ENCODE assay signal across 8 cellular contexts in genomic region chr5:147369742-147370374, GRCh38.
A peak's percentile ranks its signal among the peaks of the same experiment; 100 is the strongest.
DNase-seq lines count a peak whose midpoint lies in the region; ATAC-seq, FAIRE-seq and TF ChIP-seq lines count a peak whose summit lies in the region.

No MANE protein-coding gene starts in this region.

- ATAC-seq in SK-N-SH treated with all-trans-retinoic acid at 6 μM for 48 hours = peak; percentile 89
- ATAC-seq in HG03469 (IDR thresholded peaks at IDR 0.05; ENCODE audit: unreplicated experiment) = no peak

- intact Hi-C loops in ovary (cut with DNase I) = loop anchor here in 3 of 4 donors (5.0 to 10.0 kb wide), 2 partner anchors 135 to 143 kb away; partner anchors contain the start of gene STK32A (in 2 of the 3)

- H3K9ac ChIP-seq in keratinocyte (ENCODE audit: control insufficient read depth, extremely low read depth, insufficient read depth, low read length) = no peak overlapping the region

- H3K27me3 ChIP-seq in ACC112 (ENCODE audit: insufficient read depth, low read length) = no peaks in the 10 kb centered on the region
- H3K27me3 ChIP-seq in HL-60 (ENCODE audit: insufficient read depth, poor library complexity, severe bottlenecking) = no peaks in the 10 kb centered on the region
- no peaks in the 10 kb centered on the region for H3K27me3 ChIP-seq in keratinocyte (ENCODE audit: control insufficient read depth, extremely low read depth, insufficient read depth, low read length)
- no peaks in the 10 kb centered on the region for H3K27me3 ChIP-seq in ovary

- no peaks in the 10 kb centered on the region for H3K9me1 ChIP-seq in keratinocyte (ENCODE audit: control insufficient read depth, extremely low read depth, insufficient read depth, low read length)

- 0 out of 2 replicates have a peak overlapping the region, but pooled peaks have one; percentile 16 for H3K4me3 ChIP-seq in ACC112 (ENCODE audit: low read depth, low read length)
- no peak overlapping the region for H3K4me3 ChIP-seq in HL-60 (replicated peaks; ENCODE audit: insufficient read depth, low read length)
- no peak overlapping the region for H3K4me3 ChIP-seq in keratinocyte (ENCODE audit: control insufficient read depth in 2 of 3, extremely low read depth in 1 of 3, insufficient read depth in 2 of 3, low read depth in 1 of 3, low read length in 3 of 3)
- H3K4me3 ChIP-seq in ovary = no peak overlapping the region

- peaks cover 12% of the 10 kb centered on the region for H3K4me1 ChIP-seq in ACC112 (ENCODE audit: control insufficient read depth, insufficient read depth, low read length, unreplicated experiment)
- H3K4me1 ChIP-seq in keratinocyte (ENCODE audit: control insufficient read depth, extremely low read depth, insufficient read depth, low read length) = no peaks in the 10 kb centered on the region
- H3K4me1 ChIP-seq in ovary (ENCODE audit: insufficient read depth) = peaks cover 3% of the 10 kb centered on the region

- H3K27ac ChIP-seq in ACC112 (ENCODE audit: low read depth, low read length) (no peak overlapping the region), HL-60 (replicated peaks) (no peak overlapping the region), keratinocyte (ENCODE audit: control insufficient read depth, insufficient read depth, low read length) (no peak overlapping the region), ovary (no peak overlapping the region)

- dilution Hi-C loops in keratinocyte (cut with MboI; ENCODE audit: extremely low pct_ligation_motif_present, low sequenced_read_pairs) = no loop called here

- H3K4me2 ChIP-seq in keratinocyte (ENCODE audit: control insufficient read depth, extremely low read depth, insufficient read depth, low read depth, low read length) = no peak overlapping the region

- no peak for FAIRE-seq in keratinocyte (lab: Jason Lieb, UNC)

- TF ChIP-seq EP300 in ovary (IDR thresholded peaks at IDR 0.05) = no peak

- WGBS in ovary, 3 donors = 5 to 37% (median 36%) methylated on average over 2 of the region's 2 CpGs

- TF ChIP-seq POLR2A in ovary (IDR thresholded peaks at IDR 0.05) = no peak

- no peaks in the 10 kb centered on the region for H4K20me1 ChIP-seq in keratinocyte (ENCODE audit: control insufficient read depth, extremely low read depth, insufficient read depth, low read length)

- peak; percentile 17 for TF ChIP-seq CTCF in HL-60 (IDR thresholded peaks at IDR 0.05; ENCODE audit: insufficient read depth, low read length)
- TF ChIP-seq CTCF in keratinocyte (optimal IDR thresholded peaks at IDR 0.05 in 1 of 3, IDR thresholded peaks at IDR 0.05 in 1 of 3, conservative IDR thresholded peaks at IDR 0.05 in 1 of 3; ENCODE audit: extremely low read depth in 1 of 3, insufficient read depth in 2 of 3, low read length in 3 of 3) = peak in 2 of 3 experiments; percentile 19 to 32
- TF ChIP-seq CTCF in ovary (IDR thresholded peaks at IDR 0.05) = peak in 1 of 3 donors; percentile 32

- H2AFZ ChIP-seq in ACC112 (ENCODE audit: low read length, unreplicated experiment) (no peak overlapping the region), keratinocyte (ENCODE audit: control insufficient read depth, low read length) (no peak overlapping the region)

- DNase-seq in HL-60 (ENCODE audit: low read depth in 1 of 2, low spot score in 1 of 2) (no peak), keratinocyte (ENCODE audit: low read depth, low spot score) (no peak), amygdala (lab: John Stamatoyannopoulos, UW) (no peak), ovary (no peak), NCI-H226 (no peak)

- H3K9me3 ChIP-seq in keratinocyte (ENCODE audit: control insufficient read depth, low read depth, low read length) (no peaks in the 10 kb centered on the region), ovary (no peaks in the 10 kb centered on the region)

- H3K36me3 ChIP-seq in ACC112 (ENCODE audit: insufficient read depth, low read length) (no peaks in the 10 kb centered on the region), keratinocyte (ENCODE audit: control insufficient read depth in 2 of 2, extremely low read depth in 1 of 2, insufficient read depth in 2 of 2, low read length in 2 of 2) (no peaks in the 10 kb centered on the region), ovary (no peaks in the 10 kb centered on the region)

- H3K79me2 ChIP-seq in ACC112 (ENCODE audit: control insufficient read depth, insufficient read depth, low read length, unreplicated experiment) (no peaks in the 10 kb centered on the region), keratinocyte (ENCODE audit: control insufficient read depth, insufficient read depth, low read length) (no peaks in the 10 kb centered on the region)

TF ChIP-seq in SK-N-SH treated with all-trans-retinoic acid at 6 μM for 48 hours, 23 proteins besides CTCF, POLR2A, EP300 and RAD21:
- no peak for TF ChIP-seq CREB5 (CRISPR knock-in tag; IDR thresholded peaks at IDR 0.05; ENCODE audit: low read depth)
- no peak for TF ChIP-seq TOX (CRISPR knock-in tag; IDR thresholded peaks at IDR 0.05; ENCODE audit: borderline replicate concordance)
- no peak for TF ChIP-seq PPARA (CRISPR knock-in tag; IDR thresholded peaks at IDR 0.05; ENCODE audit: borderline replicate concordance)
- TF ChIP-seq PATZ1 (CRISPR knock-in tag; IDR thresholded peaks at IDR 0.05; ENCODE audit: borderline replicate concordance) = no peak
- TF ChIP-seq ARNTL (CRISPR knock-in tag; IDR thresholded peaks at IDR 0.05; ENCODE audit: borderline replicate concordance, low read depth) = no peak
- no peak for TF ChIP-seq SNAI2 (CRISPR knock-in tag; IDR thresholded peaks at IDR 0.05)
- TF ChIP-seq CSDC2 (CRISPR knock-in tag; IDR thresholded peaks at IDR 0.05) = no peak
- no peak for TF ChIP-seq ZC3H10 (CRISPR knock-in tag; IDR thresholded peaks at IDR 0.05)
- no peak for TF ChIP-seq ZNF8 (CRISPR knock-in tag; IDR thresholded peaks at IDR 0.05)
- TF ChIP-seq POU6F1 (CRISPR knock-in tag; IDR thresholded peaks at IDR 0.05; ENCODE audit: borderline replicate concordance, low read depth) = no peak
- TF ChIP-seq ZFP30 (CRISPR knock-in tag; IDR thresholded peaks at IDR 0.05) = no peak
- no peak for TF ChIP-seq ZNF70 (CRISPR knock-in tag; IDR thresholded peaks at IDR 0.05)
- TF ChIP-seq ZNF565 (CRISPR knock-in tag; conservative IDR thresholded peaks at IDR 0.05; ENCODE audit: low read depth) = no peak
- TF ChIP-seq GLIS3 (CRISPR knock-in tag; IDR thresholded peaks at IDR 0.05) = no peak
